In the genomic region with DNA sequence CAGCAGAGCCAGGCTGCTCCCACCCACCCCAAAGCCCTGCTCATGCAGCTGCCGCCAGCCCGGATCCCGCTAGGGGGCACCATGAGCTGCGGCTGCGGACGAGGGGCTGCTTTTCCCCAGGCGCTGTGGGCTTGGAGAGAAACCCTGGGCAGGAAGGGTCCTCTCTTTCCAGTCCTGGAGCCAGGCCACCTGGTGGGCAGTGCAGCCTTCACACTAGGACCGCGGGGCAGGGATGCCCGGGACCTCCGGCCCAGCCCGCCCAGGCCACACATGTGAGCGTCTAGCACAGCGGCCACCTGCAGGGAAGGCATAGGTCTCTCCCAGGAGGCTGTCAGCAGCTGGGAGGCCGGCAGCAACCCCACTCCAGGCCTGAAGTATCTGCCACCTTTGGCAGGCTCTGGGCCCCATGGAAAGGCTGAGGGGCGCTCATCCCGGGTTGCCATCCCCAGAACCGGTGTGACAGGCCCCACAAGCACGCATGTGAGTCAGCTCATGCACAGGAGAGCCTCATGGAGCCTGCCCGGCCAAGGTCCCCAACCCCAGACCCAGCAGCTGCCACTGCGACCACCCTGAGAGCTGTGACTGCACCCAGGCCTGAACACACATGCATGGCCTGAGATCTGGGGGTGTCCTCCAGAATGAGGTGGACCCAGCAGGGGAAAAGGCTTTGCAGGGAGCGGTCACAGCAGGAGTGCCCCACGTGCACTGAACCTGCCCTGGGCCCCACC, we compare ENCODE assay signal across 10 cellular contexts.
DNase-seq lines count a peak whose midpoint lies in the region; TF ChIP-seq lines count a peak whose summit lies in the region.
"Had no signal": no experiment of that assay in that cellular context is flagged by ENCODE, and none has a peak within 500 bp of the region (broad histone marks: within the 10 kb centered on the region; RNA-seq: fewer than 3 reads in every experiment).

No MANE protein-coding gene starts in this region.

- H3K4me2 ChIP-seq in trophoblast cell (ENCODE audit: low read length) (no peak overlapping the region), GM23248 (ENCODE audit: unreplicated experiment) (no peak overlapping the region)

- no peak overlapping the region for H3K27ac ChIP-seq in trophoblast cell (ENCODE audit: low read depth, low read length)
- H3K27ac ChIP-seq in GM23248 = no peak overlapping the region

- H3K4me3 Mint-ChIP-seq in endothelial cell (ENCODE audit: unreplicated experiment) = no peak overlapping the region
- H3K4me3 Mint-ChIP-seq in nephron progenitor cell = no peak overlapping the region

- no peak overlapping the region for H3K4me3 ChIP-seq in LNCaP clone FGC (ENCODE audit: low read depth, low read length)
- H3K4me3 ChIP-seq in trophoblast cell (ENCODE audit: low read depth, low read length) = no peak overlapping the region
- H3K4me3 ChIP-seq in GM23248 = no peak overlapping the region

- H3K23ac ChIP-seq in trophoblast cell (ENCODE audit: low read length) = no peak overlapping the region

- H3K36me3 ChIP-seq in trophoblast cell (ENCODE audit: control insufficient read depth in 1 of 2, insufficient read depth in 2 of 2, low read length in 2 of 2) (no peaks in the 10 kb centered on the region), GM23248 (ENCODE audit: low read depth) (no peaks in the 10 kb centered on the region)

- H3K4me1 ChIP-seq in trophoblast cell (ENCODE audit: control insufficient read depth in 1 of 2, insufficient read depth in 2 of 2, low read length in 2 of 2) (peaks cover 0 to 5% of the 10 kb centered on the region in 2 experiments), GM23248 (ENCODE audit: insufficient read depth) (no peaks in the 10 kb centered on the region)

- peak; percentile 9 for DNase-seq in AG20443 (ENCODE audit: low spot score)
- no peak for DNase-seq in LNCaP clone FGC (ENCODE audit: low read depth)
- DNase-seq in endothelial cell (ENCODE audit: low spot score) = peak; percentile 90
- DNase-seq in nephron progenitor cell = peak; percentile 85
- no peak for DNase-seq in trophoblast cell
- no peak for DNase-seq in stimulated activated CD4-positive, alpha-beta T cell treated with anti-CD3 and anti-CD28 coated beads, Interleukin-2, amount 100 ng/mL, for 48 hours
- no peak for DNase-seq in GM23248
- DNase-seq in GDM1 (lab: John Stamatoyannopoulos, UW) = no peak
- DNase-seq: activated CD4-positive, alpha-beta T cell treated with anti-CD3 and anti-CD28 coated beads for 4 hours had no signal

- no peak overlapping the region for H3K18ac ChIP-seq in trophoblast cell (ENCODE audit: low read length)

- no peak overlapping the region for H2BK120ac ChIP-seq in trophoblast cell (ENCODE audit: insufficient read depth, low read length, poor library complexity)

- no peaks in the 10 kb centered on the region for H3K9me3 Mint-ChIP-seq in endothelial cell (ENCODE audit: unreplicated experiment)
- H3K9me3 Mint-ChIP-seq in nephron progenitor cell = peaks cover 16% of the 10 kb centered on the region
- H3K9me3 Mint-ChIP-seq: activated naive CD4-positive, alpha-beta T cell treated with anti-CD3 and anti-CD28 coated beads, Interleukin-2, amount 50 U/mL, for 72 hours had no signal

- no peaks in the 10 kb centered on the region for H3F3A ChIP-seq in GM23248 (ENCODE audit: insufficient read depth)

- H2BK12ac ChIP-seq in trophoblast cell (ENCODE audit: low read length) = no peak overlapping the region

- no peak overlapping the region for H2BK5ac ChIP-seq in trophoblast cell (ENCODE audit: low read depth, low read length, poor library complexity)

- H3K36me3 Mint-ChIP-seq in endothelial cell (ENCODE audit: low read depth, unreplicated experiment) (peaks cover 3% of the 10 kb centered on the region), nephron progenitor cell (ENCODE audit: low read depth) (no peaks in the 10 kb centered on the region)
- H3K36me3 Mint-ChIP-seq: activated naive CD4-positive, alpha-beta T cell treated with anti-CD3 and anti-CD28 coated beads, Interleukin-2, amount 50 U/mL, for 72 hours had no signal

- H3K79me2 ChIP-seq in trophoblast cell (ENCODE audit: control insufficient read depth, insufficient read depth, low read length, poor library complexity) (no peaks in the 10 kb centered on the region), GM23248 (ENCODE audit: insufficient read depth) (no peaks in the 10 kb centered on the region)

- H3K9ac ChIP-seq in trophoblast cell (ENCODE audit: low read length) = no peak overlapping the region
- no peak overlapping the region for H3K9ac ChIP-seq in GM23248

- H2AK5ac ChIP-seq in trophoblast cell (ENCODE audit: low read length) = no peak overlapping the region

- H3K27me3 ChIP-seq in trophoblast cell (ENCODE audit: insufficient read depth, low read length) (no peaks in the 10 kb centered on the region), GM23248 (replicated peaks; ENCODE audit: insufficient read depth) (peaks cover 11% of the 10 kb centered on the region; the same call in 1 of the 2 replicates)

- H3K27me3 Mint-ChIP-seq in endothelial cell (ENCODE audit: unreplicated experiment) (peaks cover 4% of the 10 kb centered on the region), nephron progenitor cell (ENCODE audit: low read depth, poor library complexity) (peaks cover 14% of the 10 kb centered on the region)

- no peak overlapping the region for H3K4ac ChIP-seq in trophoblast cell (ENCODE audit: low read depth, low read length)

- WGBS in trophoblast cell (ENCODE audit: extremely low coverage, insufficient coverage, insufficient read length) = no CpG with 5 or more reads among the region's 23 CpGs
- WGBS in GM23248 (ENCODE audit: low coverage in 1 of 2, low lambda C conversion rate in 2 of 2, missing lambda C conversion rate in 2 of 2), 2 experiments = 50 to 63% methylated on average over 17 to 23 of the region's 23 CpGs

- TF ChIP-seq CTCF in LNCaP clone FGC (IDR thresholded peaks at IDR 0.05; ENCODE audit: control insufficient read depth, extremely low read depth, insufficient read depth) (peak; percentile 45), endothelial cell (IDR thresholded peaks at IDR 0.05; ENCODE audit: unreplicated experiment) (peak; percentile 70), nephron progenitor cell (IDR thresholded peaks at IDR 0.05) (peak; percentile 70)

- no peak overlapping the region for H4K12ac ChIP-seq in trophoblast cell (ENCODE audit: low read depth, low read length)

- no peak overlapping the region for H4K91ac ChIP-seq in trophoblast cell (ENCODE audit: low read depth, low read length)

- no peaks in the 10 kb centered on the region for H3K9me2 ChIP-seq in GM23248 (ENCODE audit: insufficient read depth)

- no peaks in the 10 kb centered on the region for H4K20me1 ChIP-seq in GM23248 (ENCODE audit: insufficient read depth)

- no peak overlapping the region for H3K27ac Mint-ChIP-seq in endothelial cell (ENCODE audit: unreplicated experiment)
- no peak overlapping the region for H3K27ac Mint-ChIP-seq in nephron progenitor cell
- H3K27ac Mint-ChIP-seq: activated naive CD4-positive, alpha-beta T cell treated with anti-CD3 and anti-CD28 coated beads, Interleukin-2, amount 50 U/mL, for 72 hours had no signal

- H3K14ac ChIP-seq in trophoblast cell (ENCODE audit: low read length) = no peak overlapping the region

- H3K4me1 Mint-ChIP-seq in endothelial cell (ENCODE audit: unreplicated experiment) (peaks cover 16% of the 10 kb centered on the region), nephron progenitor cell (peaks cover 10% of the 10 kb centered on the region)

- in situ Hi-C loops in GM23248 (cut with MboI) = no loop called here

- H3K79me1 ChIP-seq in trophoblast cell (ENCODE audit: low read length) = no peaks in the 10 kb centered on the region

- no peak overlapping the region for H2AFZ ChIP-seq in trophoblast cell (ENCODE audit: insufficient read depth, low read length, poor library complexity)
- no peak overlapping the region for H2AFZ ChIP-seq in GM23248

- no peak overlapping the region for H4K8ac ChIP-seq in trophoblast cell (ENCODE audit: low read depth, low read length)

- peaks cover 9% of the 10 kb centered on the region for H3K9me3 ChIP-seq in trophoblast cell (ENCODE audit: insufficient read depth, low read depth, low read length)
- no peaks in the 10 kb centered on the region for H3K9me3 ChIP-seq in GM23248 (ENCODE audit: low read depth)

Comparison
In these comparisons a context has a peak if more than half of its experiments do, and no peak if none do; other contexts are left out.
1. DNase-seq: peak in AG20443 (single experiment), endothelial cell (single experiment) and nephron progenitor cell (single experiment); none in LNCaP clone FGC (single experiment), trophoblast cell (0 of 2), stimulated activated CD4-positive, alpha-beta T cell treated with anti-CD3 and anti-CD28 coated beads, Interleukin-2, amount 100 ng/mL, for 48 hours (0 of 2), GM23248 (single experiment) and GDM1 (single experiment).
2. Peak in every context shown above with its lines, with median percentiles within 50 percentile points of each other: CTCF ChIP-seq.